In genomic region chr16:69761983-69762842, GRCh38 we compare ENCODE assay signal across 8 cellular contexts. TPM values are rescaled to one million over a fixed set of nuclear protein-coding genes. Genes with fewer than 3 reads are reported as not detected.
DNase-seq lines count a peak whose midpoint lies in the region; ATAC-seq and TF ChIP-seq lines count a peak whose summit lies in the region.

WWP2 (plus strand) TSS chr16:69762332; CDS start chr16:69787011, 24,679 bp downstream.

- peak within 1 kb of the TSS; percentile 91 to 92 (median 92) for H3K4me3 Mint-ChIP-seq in T-cell

- H3K4me1 ChIP-seq in HAP-1 (peaks cover 4% of the 10 kb centered on the region), upper lobe of left lung (peaks cover 0 to 27% (median 19%) of the 10 kb centered on the region in 4 donors)

- intact Hi-C loops in left cardiac atrium (cut with DNase I): no loop called here
- intact Hi-C loops in posterior vena cava (cut with DNase I): no loop called here

- no peaks in the 10 kb centered on the region for H3K27me3 ChIP-seq in HAP-1 (ENCODE audit: low read depth)
- no peaks in the 10 kb centered on the region for H3K27me3 ChIP-seq in upper lobe of left lung

- peak; percentile 84 to 90 (median 87) for ATAC-seq in T-cell (replicated peaks in 1 of 4)
- peak; percentile 90 to 91 for ATAC-seq in left cardiac atrium
- peak; percentile 84 to 94 for ATAC-seq in upper lobe of left lung (ENCODE audit: low FRiP score in 2 of 2)

- peak; percentile 47 for DNase-seq in GF-D8 (lab: John Stamatoyannopoulos, UW)
- peak; percentile 68 to 85 for DNase-seq in HAP-1 (ENCODE audit: low spot score in 2 of 2)
- DNase-seq in MV-4-11 (lab: John Stamatoyannopoulos, UW): peak; percentile 63
- peak; percentile 56 to 82 (median 77) for DNase-seq in T-cell
- DNase-seq in left cardiac atrium: peak; percentile 77
- peak; percentile 90 for DNase-seq in posterior vena cava (ENCODE audit: low spot score)
- peak; percentile 80 to 96 for DNase-seq in upper lobe of left lung

- H3K4me3 ChIP-seq in HAP-1 (peak within 1 kb of the TSS; percentile 74), upper lobe of left lung (peak within 1 kb of the TSS; percentile 91 to 97 (median 95))

- peak within 1 kb of the TSS; percentile 98 for H3K27ac Mint-ChIP-seq in T-cell

- in situ Hi-C loops in HAP-1 (cut with MboI; ENCODE audit: low sequenced_read_pairs): no loop called here

- POLR2A ChIA-PET in T-cell (lab: Charles Lee): interaction anchor here (0.5 to 0.8 kb wide), 3 partner anchors 8 to 1249 kb away, joined by 3 to 6 read pairs (median 5); partner anchors contain the start of gene NOB1 (in 1 of the 2)

- TF ChIP-seq CTCF in upper lobe of left lung (IDR thresholded peaks at IDR 0.05): peak in 2 of 6 experiments; percentile 7 to 8

- CTCF ChIA-PET in T-cell (lab: Charles Lee): interaction anchor here in 1 of 2 donors (0.7 to 1.3 kb wide), 3 partner anchors 8 to 619 kb away, joined by 3 to 14 read pairs (median 3); partner anchors contain the start of gene NOB1

- H3K9me3 ChIP-seq in HAP-1 (no peaks in the 10 kb centered on the region), upper lobe of left lung (no peaks in the 10 kb centered on the region)

- TF ChIP-seq POLR2A in upper lobe of left lung (IDR thresholded peaks at IDR 0.05): peak in 3 of 4 donors; percentile 36 to 85 (median 37)

- no peaks in the 10 kb centered on the region for H3K36me3 ChIP-seq in HAP-1 (replicated peaks)
- peaks cover 0 to 2% (median 0%) of the 10 kb centered on the region in 4 donors for H3K36me3 ChIP-seq in upper lobe of left lung

- no peak for TF ChIP-seq EP300 in upper lobe of left lung (IDR thresholded peaks at IDR 0.05)

- WGBS in adipose tissue, 3 donors: 1% methylated on average over 33 to 68 of the region's 68 CpGs
- 0 to 2% methylated on average over 16 to 32 of the region's 68 CpGs for WGBS in upper lobe of left lung, 2 donors

- no peaks in the 10 kb centered on the region for H3K27me3 Mint-ChIP-seq in T-cell

- peaks cover 10% of the 10 kb centered on the region for H3K36me3 Mint-ChIP-seq in T-cell

- H3K27ac ChIP-seq in adipose tissue (ENCODE audit: low read depth, low read length) (peak within 1 kb of the TSS; percentile 60), upper lobe of left lung (peak within 1 kb of the TSS; percentile 94 to 95 (median 94))

- H3K9me3 Mint-ChIP-seq in T-cell: no peaks in the 10 kb centered on the region

- peaks cover 24 to 40% (median 34%) of the 10 kb centered on the region in 3 donors for H3K4me1 Mint-ChIP-seq in T-cell

RNA-seq across cellular contexts. Expression of gene WWP2, which starts in this region (rescaled TPM):
- total RNA-seq in T-cell: 10 to 100 TPM; 55.3 to 78.5 (median 66.4) TPM
- 10 to 100 TPM; 18.9 to 25.1 (median 19.6) TPM for polyA plus RNA-seq in adipose tissue
- 10 to 100 TPM; 19.4 to 19.5 TPM for total RNA-seq in left cardiac atrium
- total RNA-seq in posterior vena cava: 10 to 100 TPM; 42.3 to 42.5 TPM
- 100 to 1,000 TPM in 2 of 6 donors, 10 to 100 TPM in 4; 59.5 to 125 (median 82.3) TPM for total RNA-seq in upper lobe of left lung

Comparison
In these comparisons a context has a peak if more than half of its experiments do, and no peak if none do; other contexts are left out.
1. Peak in every context shown above with its lines: DNase-seq, ATAC-seq, H3K4me3 ChIP-seq and H3K27ac ChIP-seq.